21 cellular contexts compared by ENCODE assay signal in genomic region chr2:70255637-70256314, GRCh38. TPM values are rescaled to one million over a fixed set of nuclear protein-coding genes. Genes with fewer than 3 reads are reported as not detected.
DNase-seq lines count a peak whose midpoint lies in the region; ATAC-seq, FAIRE-seq and TF ChIP-seq lines count a peak whose summit lies in the region.
"Had no signal": no experiment of that assay in that cellular context is flagged by ENCODE, and none has a peak within 500 bp of the region (broad histone marks: within the 10 kb centered on the region; RNA-seq: fewer than 3 reads in every experiment).

No MANE protein-coding gene starts in this region.

- H3K36me3 ChIP-seq in IMR-90 (ENCODE audit: control insufficient read depth, insufficient read depth, low read length), result no peaks in the 10 kb centered on the region
- H3K36me3 ChIP-seq in K562 (ENCODE audit: control insufficient read depth, insufficient read depth, low read length), result peaks cover 9% of the 10 kb centered on the region; the same call in 2 of the 3 replicates
- H3K36me3 ChIP-seq in neural progenitor cell, result no peaks in the 10 kb centered on the region
- H3K36me3 ChIP-seq: SJCRH30 had no signal

- POLR2A ChIA-PET in activated CD4-positive, alpha-beta memory T cell treated with anti-CD3 and anti-CD28 coated beads, Interleukin-2, amount 10 ng/mL, durations not matched to agents 7 days and 5 days (lab: Charles Lee), result interaction anchor here (0.9 to 1.2 kb wide), 2 partner anchors 38 to 341 kb away, joined by 3 to 4 read pairs; partner anchors contain the start of genes MXD1 and SNRPG
- POLR2A ChIA-PET in activated CD4-positive, alpha-beta memory T cell treated with anti-CD3 and anti-CD28 coated beads for 36 hours (lab: Charles Lee), result interaction anchor here (0.8 kb wide), 1 partner anchor 37 kb away, joined by 4 read pairs; no protein-coding TSS in a partner anchor
- POLR2A ChIA-PET in IMR-90 (lab: Charles Lee; ENCODE audit: unreplicated experiment), result no interaction called here
- POLR2A ChIA-PET in K562 (lab: Yijun Ruan, JAX), result interaction anchor here (1.3 kb wide), 1 partner anchor 38 kb away, joined by 6 read pairs; the partner anchor contains the start of gene SNRPG

- peak overlapping the region; percentile 25 for H3K4me3 Mint-ChIP-seq in activated CD4-positive, alpha-beta memory T cell treated with anti-CD3 and anti-CD28 coated beads, Interleukin-2, amount 10 ng/mL, durations not matched to agents 7 days and 5 days
- H3K4me3 Mint-ChIP-seq in activated CD4-positive, alpha-beta memory T cell treated with anti-CD3 and anti-CD28 coated beads for 36 hours, result no peak overlapping the region
- peak overlapping the region; percentile 53 for H3K4me3 Mint-ChIP-seq in neural progenitor cell

- dilution Hi-C loops in IMR-90 (cut with HindIII; ENCODE audit: low sequenced_read_pairs, unreplicated experiment), result no loop called here

- ATAC-seq in IMR-90 (ENCODE audit: low read depth), result no peak
- ATAC-seq in K562, result no peak

- H3K18ac ChIP-seq in IMR-90 (ENCODE audit: low read depth, low read length), result no peak overlapping the region

- no peak for DNase-seq in activated CD4-positive, alpha-beta memory T cell treated with anti-CD3 and anti-CD28 coated beads, Interleukin-2, amount 10 ng/mL, durations not matched to agents 7 days and 5 days
- no peak for DNase-seq in activated CD4-positive, alpha-beta memory T cell treated with anti-CD3 and anti-CD28 coated beads for 36 hours
- no peak for DNase-seq in IMR-90
- DNase-seq in K562 (ENCODE audit: extremely low read depth in 1 of 4, low spot score in 3 of 4), result no peak
- no peak for DNase-seq in neural progenitor cell (ENCODE audit: low spot score)
- no peak for DNase-seq in urothelium cell line (ENCODE audit: low spot score)
- no peak for DNase-seq in T1000 (lab: John Stamatoyannopoulos, UW)
- DNase-seq in posterior cingulate gyrus, result no peak
- DNase-seq: CD4-positive, CD25-positive, alpha-beta regulatory T cell; DND-41; GDM1; GOT3; MG63; NCI-H1417; NCI-H2081; NCI-H524; SJCRH30 had no signal

- H3K79me2 ChIP-seq in K562 (ENCODE audit: control insufficient read depth, insufficient read depth, low read length), result peaks cover 11% of the 10 kb centered on the region
- H3K79me2 ChIP-seq in neural progenitor cell (ENCODE audit: low read depth), result peaks cover 21% of the 10 kb centered on the region

- no peak overlapping the region for H3K4me3 ChIP-seq in IMR-90 (ENCODE audit: insufficient read depth, low read depth, low read length)
- H3K4me3 ChIP-seq in K562, result no peak overlapping the region
- no peak overlapping the region for H3K4me3 ChIP-seq in neural progenitor cell
- H3K4me3 ChIP-seq: MG63, SJCRH30 had no signal

- H2BK20ac ChIP-seq in IMR-90 (ENCODE audit: low read depth, low read length), result no peak overlapping the region

- no peaks in the 10 kb centered on the region for H4K20me1 ChIP-seq in IMR-90 (ENCODE audit: insufficient read depth, low read length)
- no peaks in the 10 kb centered on the region for H4K20me1 ChIP-seq in K562 (replicated peaks; ENCODE audit: control insufficient read depth, insufficient read depth, low read length)
- peaks cover 13% of the 10 kb centered on the region for H4K20me1 ChIP-seq in neural progenitor cell (ENCODE audit: low read depth)

- no peak for TF ChIP-seq POLR2A in IMR-90 (IDR thresholded peaks at IDR 0.05; ENCODE audit: low read depth, low read length)
- TF ChIP-seq POLR2A in K562 (conservative IDR thresholded peaks at IDR 0.05), result no peak

- no peaks in the 10 kb centered on the region for H3K9me3 Mint-ChIP-seq in activated CD4-positive, alpha-beta memory T cell treated with anti-CD3 and anti-CD28 coated beads, Interleukin-2, amount 10 ng/mL, durations not matched to agents 7 days and 5 days
- no peaks in the 10 kb centered on the region for H3K9me3 Mint-ChIP-seq in activated CD4-positive, alpha-beta memory T cell treated with anti-CD3 and anti-CD28 coated beads for 36 hours
- no peaks in the 10 kb centered on the region for H3K9me3 Mint-ChIP-seq in neural progenitor cell
- H3K9me3 Mint-ChIP-seq: CD4-positive, CD25-positive, alpha-beta regulatory T cell had no signal

- H3K14ac ChIP-seq in IMR-90 (replicated peaks; ENCODE audit: low read depth, low read length), result no peak overlapping the region

- H3K79me1 ChIP-seq in IMR-90 (ENCODE audit: low read depth in 1 of 2, low read length in 2 of 2), result peaks cover 15 to 16% of the 10 kb centered on the region in 2 experiments

- H2BK15ac ChIP-seq in IMR-90 (ENCODE audit: low read depth, low read length), result no peak overlapping the region

- 83% methylated on average over 1 of the region's 8 CpGs; no CpG with 5 or more reads in 1 of the 2 experiments for WGBS in IMR-90 (ENCODE audit: extremely low coverage in 2 of 2, insufficient read length in 1 of 2), 2 experiments
- WGBS in K562 (ENCODE audit: insufficient coverage, low coverage, missing lambda C conversion rate), result 61% methylated on average over 8 of the region's 8 CpGs

- H3K9me3 ChIP-seq in IMR-90 (ENCODE audit: control insufficient read depth, insufficient read depth, low read length) (no peaks in the 10 kb centered on the region), K562 (replicated peaks; ENCODE audit: control insufficient read depth, insufficient read depth, low read depth, low read length) (no peaks in the 10 kb centered on the region), neural progenitor cell (ENCODE audit: low read depth) (no peaks in the 10 kb centered on the region)
- H3K9me3 ChIP-seq: MG63, SJCRH30 had no signal

- peaks cover 23% of the 10 kb centered on the region for H3K4me1 Mint-ChIP-seq in activated CD4-positive, alpha-beta memory T cell treated with anti-CD3 and anti-CD28 coated beads, Interleukin-2, amount 10 ng/mL, durations not matched to agents 7 days and 5 days
- peaks cover 21% of the 10 kb centered on the region for H3K4me1 Mint-ChIP-seq in activated CD4-positive, alpha-beta memory T cell treated with anti-CD3 and anti-CD28 coated beads for 36 hours (ENCODE audit: low read depth)
- peaks cover 15% of the 10 kb centered on the region for H3K4me1 Mint-ChIP-seq in neural progenitor cell

- no peak for TF ChIP-seq EP300 in K562 (IDR thresholded peaks at IDR 0.05; ENCODE audit: low read length)

- BruUV-seq in IMR-90 (replicated peaks; lab: Mats Ljungman, UMichigan) (no TSS peak), K562 (replicated peaks; lab: Mats Ljungman, UMichigan) (no TSS peak)

- H3K4ac ChIP-seq in IMR-90 (ENCODE audit: low read depth, low read length), result no peak overlapping the region

- FAIRE-seq in K562 (lab: Jason Lieb, UNC) (peak; percentile 46), urothelium cell line (lab: Jason Lieb, UNC) (no peak)
- FAIRE-seq: D721Med, GM12892, GM19239 had no signal

- H4K8ac ChIP-seq in IMR-90 (ENCODE audit: low read depth in 2 of 2, low read length in 2 of 2), result no peak overlapping the region

- H3K27ac Mint-ChIP-seq in activated CD4-positive, alpha-beta memory T cell treated with anti-CD3 and anti-CD28 coated beads, Interleukin-2, amount 10 ng/mL, durations not matched to agents 7 days and 5 days, result no peak overlapping the region
- no peak overlapping the region for H3K27ac Mint-ChIP-seq in activated CD4-positive, alpha-beta memory T cell treated with anti-CD3 and anti-CD28 coated beads for 36 hours
- no peak overlapping the region for H3K27ac Mint-ChIP-seq in neural progenitor cell
- H3K27ac Mint-ChIP-seq: CD4-positive, CD25-positive, alpha-beta regulatory T cell had no signal

- no peak overlapping the region for H3K9ac ChIP-seq in IMR-90 (ENCODE audit: low read depth, low read length)
- H3K9ac ChIP-seq in K562 (ENCODE audit: insufficient read depth in 1 of 2, low read depth in 2 of 2, low read length in 2 of 2), result no peak overlapping the region
- H3K9ac ChIP-seq in neural progenitor cell, result no peak overlapping the region

- H2BK120ac ChIP-seq in IMR-90 (ENCODE audit: low read depth, low read length), result no peak overlapping the region

- H3K27ac ChIP-seq in IMR-90 (ENCODE audit: insufficient read depth, low read length) (no peak overlapping the region), K562 (ENCODE audit: extremely low read depth, low read depth, low read length) (no peak overlapping the region), neural progenitor cell (no peak overlapping the region)
- H3K27ac ChIP-seq: RWPE1, SJCRH30 had no signal

- H3K4me2 ChIP-seq in IMR-90 (ENCODE audit: low read depth, low read length) (no peak overlapping the region), K562 (ENCODE audit: insufficient read depth, low read length) (no peak overlapping the region), neural progenitor cell (no peak overlapping the region)

- no peak overlapping the region for H3K23ac ChIP-seq in IMR-90 (ENCODE audit: low read depth, low read length)

- no peak for TF ChIP-seq RAD21 in IMR-90 (IDR thresholded peaks at IDR 0.05; ENCODE audit: low read length)
- TF ChIP-seq RAD21 in K562 (CRISPR knock-in tag; conservative IDR thresholded peaks at IDR 0.05 in 1 of 2, IDR thresholded peaks at IDR 0.05 in 1 of 2), result no peak

- H2AK5ac ChIP-seq in IMR-90 (ENCODE audit: low read depth, low read length), result no peak overlapping the region

- no peak overlapping the region for H4K5ac ChIP-seq in IMR-90 (ENCODE audit: low read depth, low read length)

- no peak overlapping the region for H4K91ac ChIP-seq in IMR-90 (ENCODE audit: insufficient read depth, low read depth, low read length)

- H3F3A ChIP-seq in neural progenitor cell (ENCODE audit: low read depth), result peaks cover 46% of the 10 kb centered on the region

- no peak overlapping the region for H2BK5ac ChIP-seq in IMR-90 (ENCODE audit: low read depth, low read length, poor library complexity, severe bottlenecking)

- TF ChIP-seq CTCF in IMR-90 (conservative IDR thresholded peaks at IDR 0.05; ENCODE audit: low read depth, low read length), result no peak
- no peak for TF ChIP-seq CTCF in K562 (IDR thresholded peaks at IDR 0.05 in 2 of 3, conservative IDR thresholded peaks at IDR 0.05 in 1 of 3; ENCODE audit: insufficient read depth in 2 of 3, low read depth in 1 of 3, low read length in 3 of 3)
- TF ChIP-seq CTCF in neural progenitor cell (IDR thresholded peaks at IDR 0.05), result no peak

- no peak overlapping the region for H2AFZ ChIP-seq in IMR-90 (replicated peaks; ENCODE audit: low read length, poor library complexity)
- H2AFZ ChIP-seq in K562 (ENCODE audit: low read depth, low read length), result peak overlapping the region; percentile 76
- no peak overlapping the region for H2AFZ ChIP-seq in neural progenitor cell (replicated peaks)

- no peaks in the 10 kb centered on the region for H3K9me1 ChIP-seq in IMR-90 (ENCODE audit: insufficient read depth, low read length)
- no peaks in the 10 kb centered on the region for H3K9me1 ChIP-seq in K562 (ENCODE audit: control insufficient read depth, insufficient read depth, low read length)

- CTCF ChIA-PET in activated CD4-positive, alpha-beta memory T cell treated with anti-CD3 and anti-CD28 coated beads, Interleukin-2, amount 10 ng/mL, durations not matched to agents 7 days and 5 days (lab: Charles Lee), result no interaction called here
- CTCF ChIA-PET in activated CD4-positive, alpha-beta memory T cell treated with anti-CD3 and anti-CD28 coated beads for 36 hours (lab: Charles Lee), result interaction anchor here (0.7 kb wide), 1 partner anchor 343 kb away, joined by 3 read pairs; no protein-coding TSS in a partner anchor
- CTCF ChIA-PET in IMR-90 (lab: Yijun Ruan, JAX), result no interaction called here
- CTCF ChIA-PET in K562 (lab: Yijun Ruan, JAX; ENCODE audit: low intra/inter-chr PET ratio), result no interaction called here

- H3K4me1 ChIP-seq in IMR-90 (ENCODE audit: control insufficient read depth, insufficient read depth, low read length) (peaks cover 9% of the 10 kb centered on the region; the same call in 1 of the 2 replicates), K562 (replicated peaks in 1 of 2; ENCODE audit: control insufficient read depth in 2 of 2, insufficient read depth in 2 of 2, low read length in 2 of 2) (peaks cover 11 to 16% of the 10 kb centered on the region in 2 experiments; a peak in 4 of 5 replicates), neural progenitor cell (peaks cover 6% of the 10 kb centered on the region)

- no peak overlapping the region for H3K56ac ChIP-seq in IMR-90 (ENCODE audit: extremely low read depth, insufficient read depth, low read length)

- no peaks in the 10 kb centered on the region for H3K27me3 ChIP-seq in IMR-90 (ENCODE audit: control insufficient read depth, insufficient read depth, low read length)
- no peaks in the 10 kb centered on the region for H3K27me3 ChIP-seq in K562 (ENCODE audit: control insufficient read depth in 2 of 2, insufficient read depth in 2 of 2, low read length in 2 of 2)
- no peaks in the 10 kb centered on the region for H3K27me3 ChIP-seq in neural progenitor cell
- H3K27me3 ChIP-seq: MG63, SJCRH30 had no signal

- peaks cover 2% of the 10 kb centered on the region for H3K36me3 Mint-ChIP-seq in activated CD4-positive, alpha-beta memory T cell treated with anti-CD3 and anti-CD28 coated beads, Interleukin-2, amount 10 ng/mL, durations not matched to agents 7 days and 5 days (ENCODE audit: low read depth)
- H3K36me3 Mint-ChIP-seq in activated CD4-positive, alpha-beta memory T cell treated with anti-CD3 and anti-CD28 coated beads for 36 hours, result peaks cover 4% of the 10 kb centered on the region
- H3K36me3 Mint-ChIP-seq in neural progenitor cell, result peaks cover 2% of the 10 kb centered on the region
- H3K36me3 Mint-ChIP-seq: CD4-positive, CD25-positive, alpha-beta regulatory T cell had no signal

- intact Hi-C loops in activated CD4-positive, alpha-beta memory T cell treated with anti-CD3 and anti-CD28 coated beads for 36 hours (cut with micrococcal nuclease), result loop anchor here (2.0 kb wide), 1 partner anchor 65 kb away; the partner anchor contains the start of gene C2orf42
- intact Hi-C loops in IMR-90 (cut with micrococcal nuclease) (no loop called here), K562 (cut with micrococcal nuclease) (no loop called here), posterior cingulate gyrus (cut with DNase I) (no loop called here)

- in situ Hi-C loops in IMR-90 (cut with MboI; ENCODE audit: low sequenced_read_pairs), result no loop called here
- in situ Hi-C loops in K562 (cut with MboI), result no loop called here

- H3K27me3 Mint-ChIP-seq in activated CD4-positive, alpha-beta memory T cell treated with anti-CD3 and anti-CD28 coated beads, Interleukin-2, amount 10 ng/mL, durations not matched to agents 7 days and 5 days, result no peaks in the 10 kb centered on the region
- no peaks in the 10 kb centered on the region for H3K27me3 Mint-ChIP-seq in activated CD4-positive, alpha-beta memory T cell treated with anti-CD3 and anti-CD28 coated beads for 36 hours
- peaks cover 4% of the 10 kb centered on the region for H3K27me3 Mint-ChIP-seq in neural progenitor cell (ENCODE audit: insufficient read depth, low read depth)

- no peak overlapping the region for H2AK9ac ChIP-seq in IMR-90 (replicated peaks; ENCODE audit: low read depth, low read length, poor library complexity)

RNA-seq across cellular contexts. Expression of gene PCYOX1, which starts 2.2 kb away (rescaled TPM):
- total RNA-seq in activated CD4-positive, alpha-beta memory T cell treated with anti-CD3 and anti-CD28 coated beads, Interleukin-2, amount 10 ng/mL, durations not matched to agents 7 days and 5 days, result 10 to 100 TPM; 14.7 to 16.5 TPM
- total RNA-seq in activated CD4-positive, alpha-beta memory T cell treated with anti-CD3 and anti-CD28 coated beads for 36 hours, result 10 to 100 TPM; 13.1 to 14.5 TPM
- total RNA-seq in IMR-90 (2012; rRNA removed) (34.4 and 41.4 TPM in 2 replicates), K562 (2014; rRNA removed) (6.8 and 7.7 TPM in 2 replicates), K562 (2014; rRNA removed; fragmentation: Illumina TruSeq; extraction: Trizol) (9.9 and 11.3 TPM in 2 replicates), K562 (2015; rRNA removed; fragmentation: Illumina TruSeq; extraction: Trizol) (12.3 and 13.4 TPM in 2 replicates), K562 (2021) (14.0 and 16.0 TPM in 2 replicates), neural progenitor cell (ENCODE audit: low replicate concordance) (27.3 and 41.3 TPM in 2 replicates)
- polyA plus RNA-seq in IMR-90 (2012; rRNA removed) (20.8 and 25.3 TPM in 2 replicates), K562 (2011; rRNA removed) (9.6 and 18.3 TPM in 2 replicates), K562 (2014; fragmentation: Illumina TruSeq; extraction: Trizol) (10.7 and 13.6 TPM in 2 replicates), K562 (2014; fragmentation: Nextera tagmentation; extraction: Ambion mirVana) (1 to 10 TPM; 4.3 to 7.4 TPM), K562 (2014; rRNA removed) (6.9 and 7.7 TPM in 2 replicates)
- 7.2 and 11.2 TPM in 2 replicates for polyA plus RNA-seq in IMR-90 (2012; cell fraction: cytosol; rRNA removed)
- polyA plus RNA-seq in IMR-90 (2012; cell fraction: nucleus; rRNA removed; ENCODE audit: low replicate concordance), result 1.1 and 8.2 TPM in 2 replicates
- 20.6 and 25.7 TPM in 2 replicates for total RNA-seq in K562 (2011; cell fraction: chromatin; rRNA removed; ENCODE audit: low replicate concordance)
- total RNA-seq in K562 (2011; cell fraction: nucleolus; rRNA removed), result 8.5 and 11.1 TPM in 2 replicates
- total RNA-seq in K562 (2011; cell fraction: nucleoplasm; rRNA removed), result 18.4 and 20.1 TPM in 2 replicates
- polyA plus RNA-seq in K562 (2011; cell fraction: cytosol; rRNA removed), result 3.6 and 5.1 TPM in 2 replicates
- polyA plus RNA-seq in K562 (2011; cell fraction: nucleus; rRNA removed), result 1.8 and 3.1 TPM in 2 replicates
- 10.0 and 16.1 TPM in 2 replicates for polyA plus RNA-seq in K562 (2012)
- 20.8 and 29.8 TPM in 2 replicates for polyA minus RNA-seq in K562 (2011; rRNA and poly(A)+ RNA removed)
- 4.2 and 7.3 TPM in 2 replicates for polyA minus RNA-seq in K562 (2011; cell fraction: cytosol; rRNA and poly(A)+ RNA removed)
- 0.54 and 2.0 TPM in 2 replicates for polyA minus RNA-seq in K562 (2011; cell fraction: nucleus; rRNA and poly(A)+ RNA removed)

RNA-seq across cellular contexts. Expression of gene TIA1, which starts 7.3 kb away (rescaled TPM):
- 100 to 1,000 TPM; 112 to 116 TPM for total RNA-seq in activated CD4-positive, alpha-beta memory T cell treated with anti-CD3 and anti-CD28 coated beads, Interleukin-2, amount 10 ng/mL, durations not matched to agents 7 days and 5 days
- 10 to 100 TPM; 82.5 to 98.6 TPM for total RNA-seq in activated CD4-positive, alpha-beta memory T cell treated with anti-CD3 and anti-CD28 coated beads for 36 hours
- 93.3 and 103 TPM in 2 replicates for total RNA-seq in IMR-90 (2012; rRNA removed)
- polyA plus RNA-seq in IMR-90 (2012; rRNA removed), result 72.7 and 72.8 TPM in 2 replicates
- polyA plus RNA-seq in IMR-90 (2012; cell fraction: cytosol; rRNA removed), result 9.7 and 11.5 TPM in 2 replicates
- polyA plus RNA-seq in IMR-90 (2012; cell fraction: nucleus; rRNA removed; ENCODE audit: low replicate concordance), result 67.9 and 381 TPM in 2 replicates
- 172 and 407 TPM in 2 replicates for total RNA-seq in K562 (2011; cell fraction: chromatin; rRNA removed; ENCODE audit: low replicate concordance)
- 91.9 and 117 TPM in 2 replicates for total RNA-seq in K562 (2011; cell fraction: nucleolus; rRNA removed)
- total RNA-seq in K562 (2011; cell fraction: nucleoplasm; rRNA removed), result 142 and 174 TPM in 2 replicates
- total RNA-seq in K562 (2014; rRNA removed), result 84.8 and 94.4 TPM in 2 replicates
- 89.8 and 94.2 TPM in 2 replicates for total RNA-seq in K562 (2014; rRNA removed; fragmentation: Illumina TruSeq; extraction: Trizol)
- 72.0 and 79.6 TPM in 2 replicates for total RNA-seq in K562 (2015; rRNA removed; fragmentation: Illumina TruSeq; extraction: Trizol)
- 103 and 106 TPM in 2 replicates for total RNA-seq in K562 (2021)
- 101 and 129 TPM in 2 replicates for polyA plus RNA-seq in K562 (2011; rRNA removed)
- 24.3 and 33.4 TPM in 2 replicates for polyA plus RNA-seq in K562 (2011; cell fraction: cytosol; rRNA removed)
- polyA plus RNA-seq in K562 (2011; cell fraction: nucleus; rRNA removed), result 251 and 340 TPM in 2 replicates
- polyA plus RNA-seq in K562 (2012), result 47.5 and 55.4 TPM in 2 replicates
- 51.2 and 56.2 TPM in 2 replicates for polyA plus RNA-seq in K562 (2014; fragmentation: Illumina TruSeq; extraction: Trizol)
- polyA plus RNA-seq in K562 (2014; fragmentation: Nextera tagmentation; extraction: Ambion mirVana), result 10 to 100 TPM; 25.3 to 32.3 TPM
- 77.1 and 79.4 TPM in 2 replicates for polyA plus RNA-seq in K562 (2014; rRNA removed)
- polyA minus RNA-seq in K562 (2011; rRNA and poly(A)+ RNA removed), result 172 and 215 TPM in 2 replicates
- 50.4 and 58.5 TPM in 2 replicates for polyA minus RNA-seq in K562 (2011; cell fraction: cytosol; rRNA and poly(A)+ RNA removed)
- polyA minus RNA-seq in K562 (2011; cell fraction: nucleus; rRNA and poly(A)+ RNA removed), result 130 and 131 TPM in 2 replicates
- total RNA-seq in neural progenitor cell (ENCODE audit: low replicate concordance), result 348 and 539 TPM in 2 replicates

RNA-seq across cellular contexts. Expression of gene SNRPG, which starts 37.8 kb away (rescaled TPM):
- total RNA-seq in activated CD4-positive, alpha-beta memory T cell treated with anti-CD3 and anti-CD28 coated beads, Interleukin-2, amount 10 ng/mL, durations not matched to agents 7 days and 5 days, result 100 to 1,000 TPM; 300 to 315 TPM
- 100 to 1,000 TPM; 471 to 488 TPM for total RNA-seq in activated CD4-positive, alpha-beta memory T cell treated with anti-CD3 and anti-CD28 coated beads for 36 hours
- total RNA-seq in IMR-90 (2012; rRNA removed) (63.3 and 291 TPM in 2 replicates), K562 (2014; rRNA removed) (594 and 1,182 TPM in 2 replicates), K562 (2014; rRNA removed; fragmentation: Illumina TruSeq; extraction: Trizol) (745 and 807 TPM in 2 replicates), K562 (2015; rRNA removed; fragmentation: Illumina TruSeq; extraction: Trizol) (603 and 612 TPM in 2 replicates), K562 (2021) (649 and 750 TPM in 2 replicates), neural progenitor cell (ENCODE audit: low replicate concordance) (184 and 488 TPM in 2 replicates)
- polyA plus RNA-seq in IMR-90 (2012; rRNA removed) (141 and 167 TPM in 2 replicates), K562 (2011; rRNA removed) (253 and 674 TPM in 2 replicates), K562 (2014; fragmentation: Illumina TruSeq; extraction: Trizol) (808 and 1,147 TPM in 2 replicates), K562 (2014; fragmentation: Nextera tagmentation; extraction: Ambion mirVana) (1,000 to 10,000 TPM; 2,312 to 2,611 TPM), K562 (2014; rRNA removed) (1,784 and 2,061 TPM in 2 replicates)
- 19.6 and 42.6 TPM in 2 replicates for polyA plus RNA-seq in IMR-90 (2012; cell fraction: cytosol; rRNA removed)
- 4.2 and 27.6 TPM in 2 replicates for polyA plus RNA-seq in IMR-90 (2012; cell fraction: nucleus; rRNA removed; ENCODE audit: low replicate concordance)
- total RNA-seq in K562 (2011; cell fraction: chromatin; rRNA removed; ENCODE audit: low replicate concordance), result 55.7 and 133 TPM in 2 replicates
- 39.9 and 44.1 TPM in 2 replicates for total RNA-seq in K562 (2011; cell fraction: nucleolus; rRNA removed)
- total RNA-seq in K562 (2011; cell fraction: nucleoplasm; rRNA removed), result 111 and 126 TPM in 2 replicates
- 80.9 and 210 TPM in 2 replicates for polyA plus RNA-seq in K562 (2011; cell fraction: cytosol; rRNA removed)
- 103 and 122 TPM in 2 replicates for polyA plus RNA-seq in K562 (2011; cell fraction: nucleus; rRNA removed)
- 215 and 904 TPM in 2 replicates for polyA plus RNA-seq in K562 (2012)
- polyA minus RNA-seq in K562 (2011; rRNA and poly(A)+ RNA removed), result 120 and 184 TPM in 2 replicates
- 31.0 and 79.3 TPM in 2 replicates for polyA minus RNA-seq in K562 (2011; cell fraction: cytosol; rRNA and poly(A)+ RNA removed)
- 21.9 and 24.0 TPM in 2 replicates for polyA minus RNA-seq in K562 (2011; cell fraction: nucleus; rRNA and poly(A)+ RNA removed)

RNA-seq across cellular contexts. Expression of gene FAM136A, which starts 46.1 kb away (rescaled TPM):
- 10 to 100 TPM; 34.1 to 37.4 TPM for total RNA-seq in activated CD4-positive, alpha-beta memory T cell treated with anti-CD3 and anti-CD28 coated beads, Interleukin-2, amount 10 ng/mL, durations not matched to agents 7 days and 5 days
- total RNA-seq in activated CD4-positive, alpha-beta memory T cell treated with anti-CD3 and anti-CD28 coated beads for 36 hours, result 10 to 100 TPM; 48.0 to 49.8 TPM
- total RNA-seq in IMR-90 (2012; rRNA removed) (19.9 and 35.0 TPM in 2 replicates), K562 (2014; rRNA removed) (80.0 and 89.0 TPM in 2 replicates), K562 (2014; rRNA removed; fragmentation: Illumina TruSeq; extraction: Trizol) (94.8 and 101 TPM in 2 replicates), K562 (2015; rRNA removed; fragmentation: Illumina TruSeq; extraction: Trizol) (95.7 and 99.2 TPM in 2 replicates), K562 (2021) (88.3 and 92.9 TPM in 2 replicates), neural progenitor cell (ENCODE audit: low replicate concordance) (90.7 and 119 TPM in 2 replicates)
- polyA plus RNA-seq in IMR-90 (2012; rRNA removed) (26.8 and 28.1 TPM in 2 replicates), K562 (2011; rRNA removed) (63.7 and 104 TPM in 2 replicates), K562 (2014; fragmentation: Illumina TruSeq; extraction: Trizol) (118 and 129 TPM in 2 replicates), K562 (2014; fragmentation: Nextera tagmentation; extraction: Ambion mirVana) (100 to 1,000 TPM; 125 to 151 TPM), K562 (2014; rRNA removed) (106 and 108 TPM in 2 replicates)
- 12.0 and 13.6 TPM in 2 replicates for polyA plus RNA-seq in IMR-90 (2012; cell fraction: cytosol; rRNA removed)
- 18.3 and 35.9 TPM in 2 replicates for polyA plus RNA-seq in IMR-90 (2012; cell fraction: nucleus; rRNA removed; ENCODE audit: low replicate concordance)
- total RNA-seq in K562 (2011; cell fraction: chromatin; rRNA removed; ENCODE audit: low replicate concordance), result 28.9 and 31.0 TPM in 2 replicates
- 28.7 and 29.2 TPM in 2 replicates for total RNA-seq in K562 (2011; cell fraction: nucleolus; rRNA removed)
- 34.3 and 53.8 TPM in 2 replicates for total RNA-seq in K562 (2011; cell fraction: nucleoplasm; rRNA removed)
- 38.9 and 49.3 TPM in 2 replicates for polyA plus RNA-seq in K562 (2011; cell fraction: cytosol; rRNA removed)
- polyA plus RNA-seq in K562 (2011; cell fraction: nucleus; rRNA removed), result 53.0 and 82.5 TPM in 2 replicates
- 64.0 and 97.8 TPM in 2 replicates for polyA plus RNA-seq in K562 (2012)
- polyA minus RNA-seq in K562 (2011; rRNA and poly(A)+ RNA removed), result 33.3 and 37.8 TPM in 2 replicates
- polyA minus RNA-seq in K562 (2011; cell fraction: cytosol; rRNA and poly(A)+ RNA removed), result 17.9 and 33.9 TPM in 2 replicates
- polyA minus RNA-seq in K562 (2011; cell fraction: nucleus; rRNA and poly(A)+ RNA removed), result 13.4 and 15.8 TPM in 2 replicates
